Comparison of ENCODE assay signal across 26 cellular contexts in the genomic region with DNA sequence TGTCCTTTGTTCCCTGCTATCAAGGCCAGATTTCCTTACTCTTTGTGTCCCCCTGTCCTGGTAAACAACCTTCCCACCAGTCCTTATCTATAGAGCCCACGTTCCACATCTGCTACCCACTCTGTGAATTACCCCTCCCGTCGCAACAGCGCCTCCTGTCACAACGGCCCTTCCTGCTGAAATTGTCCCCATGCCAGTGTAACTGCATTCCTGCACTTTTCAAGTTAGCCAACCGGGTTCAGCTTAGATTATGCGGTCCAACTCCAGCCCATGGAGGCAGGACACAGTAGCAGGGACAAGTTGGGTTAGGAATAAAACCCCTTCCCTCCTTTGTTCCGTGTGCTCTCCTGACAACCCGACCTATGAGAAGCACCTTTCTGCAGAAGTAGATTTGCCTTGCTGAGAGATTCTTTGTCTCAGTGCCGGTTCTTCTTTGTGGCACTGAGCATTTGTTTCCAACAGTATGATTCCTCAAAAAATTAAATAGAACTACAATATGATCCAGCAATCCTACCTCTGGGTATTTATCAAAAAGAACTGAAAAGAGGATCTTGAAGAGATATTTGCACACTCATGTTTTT.
"Had no signal": no experiment of that assay in that cellular context is flagged by ENCODE, and none has a peak within 500 bp of the region (broad histone marks: within the 10 kb centered on the region; RNA-seq: fewer than 3 reads in every experiment).

No MANE protein-coding gene starts in this region.

- ATAC-seq: left colon; left lung; lower lobe of right lung; natural killer cell; right lobe of liver; stimulated activated memory B cell treated with anti-CD40 and anti-IgM and Interleukin-4, amounts not matched to agents 10 μg/mL and 1 μg/mL and 100 μg/mL, for 72 hours; stimulated activated naive CD8-positive, alpha-beta T cell treated with anti-CD3 and anti-CD28 coated beads, Interleukin-15, amount 100 ng/mL, for 72 hours had no signal

- H3K27me3 ChIP-seq: left lung, neutrophil, ovary, right atrium auricular region, right lobe of liver, tibial nerve, vagina had no signal

- H3K36me3 ChIP-seq: left lung, lower lobe of right lung, neutrophil, ovary, right atrium auricular region, right lobe of liver, tibial nerve, vagina had no signal

- H3K4me2 ChIP-seq: smooth muscle cell had no signal

- H3K27me3 Mint-ChIP-seq: naive B cell; progenitor cell of endocrine pancreas; stimulated activated memory B cell treated with anti-CD40 and anti-IgM and Interleukin-4, amounts not matched to agents 10 μg/mL and 1 μg/mL and 100 μg/mL, for 72 hours; stimulated activated naive CD8-positive, alpha-beta T cell treated with anti-CD3 and anti-CD28 coated beads, Interleukin-15, amount 100 ng/mL, for 72 hours; type B pancreatic cell had no signal

- H3K27ac Mint-ChIP-seq: naive B cell; natural killer cell; progenitor cell of endocrine pancreas; stimulated activated memory B cell treated with anti-CD40 and anti-IgM and Interleukin-4, amounts not matched to agents 10 μg/mL and 1 μg/mL and 100 μg/mL, for 72 hours; stimulated activated naive CD8-positive, alpha-beta T cell treated with anti-CD3 and anti-CD28 coated beads, Interleukin-15, amount 100 ng/mL, for 72 hours; type B pancreatic cell had no signal

- DNase-seq: kidney; left colon; left lung; lower lobe of right lung; mammary epithelial cell; mesenchymal stem cell; naive B cell; natural killer cell; occipital lobe; ovary; right lobe of liver; stimulated activated CD4-positive, alpha-beta T cell treated with anti-CD3 and anti-CD28 coated beads, Interleukin-1b, Interleukin-23, amount 100 ng/mL, for 48 hours; stimulated activated CD4-positive, alpha-beta T cell treated with anti-CD3 and anti-CD28 coated beads, Interleukin-2, amount 100 ng/mL, for 48 hours; stimulated activated CD4-positive, alpha-beta T cell treated with anti-CD3 and anti-CD28 coated beads, Interleukin-4, amount 100 ng/mL, for 4 hours; stimulated activated CD8-positive, alpha-beta memory T cell treated with anti-CD3 and anti-CD28 coated beads, Interleukin-4, amount 100 ng/mL, for 48 hours; stimulated activated naive CD4-positive, alpha-beta T cell treated with Interleukin-2 at 50 U/mL for 16 hours; stimulated activated naive CD8-positive, alpha-beta T cell treated with anti-CD3 and anti-CD28 coated beads, Interleukin-15, amount 100 ng/mL, for 72 hours; substantia nigra had no signal

- H3K9me3 ChIP-seq: neutrophil, ovary, right lobe of liver had no signal

- H3K4me3 Mint-ChIP-seq: naive B cell; natural killer cell; stimulated activated memory B cell treated with anti-CD40 and anti-IgM and Interleukin-4, amounts not matched to agents 10 μg/mL and 1 μg/mL and 100 μg/mL, for 72 hours; stimulated activated naive CD8-positive, alpha-beta T cell treated with anti-CD3 and anti-CD28 coated beads, Interleukin-15, amount 100 ng/mL, for 72 hours; type B pancreatic cell had no signal

- H3K4me3 ChIP-seq: left lung, lower lobe of right lung, ovary, right atrium auricular region, right lobe of liver, smooth muscle cell, tibial nerve, vagina had no signal

- H3K36me3 Mint-ChIP-seq: naive B cell; natural killer cell; stimulated activated memory B cell treated with anti-CD40 and anti-IgM and Interleukin-4, amounts not matched to agents 10 μg/mL and 1 μg/mL and 100 μg/mL, for 72 hours; type B pancreatic cell had no signal

- H3K4me1 Mint-ChIP-seq: naive B cell; natural killer cell; stimulated activated memory B cell treated with anti-CD40 and anti-IgM and Interleukin-4, amounts not matched to agents 10 μg/mL and 1 μg/mL and 100 μg/mL, for 72 hours; stimulated activated naive CD8-positive, alpha-beta T cell treated with anti-CD3 and anti-CD28 coated beads, Interleukin-15, amount 100 ng/mL, for 72 hours had no signal

- FAIRE-seq: kidney had no signal

- H3K27ac ChIP-seq: left lung, lower lobe of right lung, neutrophil, ovary, right atrium auricular region, right lobe of liver, tibial nerve, vagina had no signal

- H3K4me1 ChIP-seq: left lung, lower lobe of right lung, right atrium auricular region, right lobe of liver, tibial nerve, vagina had no signal
